In the genomic region with DNA sequence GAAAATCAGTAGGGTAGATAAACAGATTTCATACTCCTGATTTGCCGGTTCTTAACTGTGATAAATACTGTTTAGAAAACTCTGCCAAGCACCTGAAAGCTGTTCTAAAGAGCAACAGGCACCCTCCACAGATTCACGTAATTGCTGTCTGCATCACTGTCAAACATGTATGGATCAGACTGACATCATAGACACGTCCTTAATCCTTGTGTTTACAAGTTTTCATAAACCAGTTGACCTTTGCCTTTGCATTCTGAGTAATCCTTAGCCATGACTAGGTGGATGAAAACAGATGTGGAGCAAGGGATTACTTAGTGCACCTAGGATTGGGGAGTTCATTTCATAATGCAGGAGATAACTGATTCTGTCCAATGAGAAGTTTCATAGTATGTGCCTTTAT, we compare ENCODE assay signal across 1 cellular context.
A peak's percentile ranks its signal among the peaks of the same experiment; 100 is the strongest.
TF ChIP-seq lines count a peak whose summit lies in the region.

No MANE protein-coding gene starts in this region.

TF ChIP-seq in IMR-90, 13 proteins besides CTCF, POLR2A, EP300 and RAD21:
- TF ChIP-seq MAZ (IDR thresholded peaks at IDR 0.05; ENCODE audit: borderline replicate concordance, low read depth, low read length) (no peak), RFX5 (IDR thresholded peaks at IDR 0.05; ENCODE audit: low read depth, low read length) (no peak), RCOR1 (IDR thresholded peaks at IDR 0.05; ENCODE audit: insufficient replicate concordance, low read length) (peak; percentile 55), BHLHE40 (IDR thresholded peaks at IDR 0.05; ENCODE audit: low read depth, low read length) (no peak), MXI1 (IDR thresholded peaks at IDR 0.05; ENCODE audit: borderline replicate concordance, low read depth, low read length) (no peak), SMC3 (IDR thresholded peaks at IDR 0.05; ENCODE audit: low read depth, low read length) (no peak), NFE2L2 (IDR thresholded peaks at IDR 0.05; ENCODE audit: low read depth, low read length) (no peak), FOS (IDR thresholded peaks at IDR 0.05; ENCODE audit: low read depth, low read length) (0 out of 2 replicates have a peak, but pooled peaks have one; percentile 19), CHD1 (IDR thresholded peaks at IDR 0.05; ENCODE audit: low read depth, low read length) (no peak), MAFK (IDR thresholded peaks at IDR 0.05; ENCODE audit: low read depth, low read length) (no peak), CEBPB (IDR thresholded peaks at IDR 0.05; ENCODE audit: low read depth, low read length) (peak; percentile 23; the same call in 1 of the 2 replicates)
- TF ChIP-seq, protein P1, sequence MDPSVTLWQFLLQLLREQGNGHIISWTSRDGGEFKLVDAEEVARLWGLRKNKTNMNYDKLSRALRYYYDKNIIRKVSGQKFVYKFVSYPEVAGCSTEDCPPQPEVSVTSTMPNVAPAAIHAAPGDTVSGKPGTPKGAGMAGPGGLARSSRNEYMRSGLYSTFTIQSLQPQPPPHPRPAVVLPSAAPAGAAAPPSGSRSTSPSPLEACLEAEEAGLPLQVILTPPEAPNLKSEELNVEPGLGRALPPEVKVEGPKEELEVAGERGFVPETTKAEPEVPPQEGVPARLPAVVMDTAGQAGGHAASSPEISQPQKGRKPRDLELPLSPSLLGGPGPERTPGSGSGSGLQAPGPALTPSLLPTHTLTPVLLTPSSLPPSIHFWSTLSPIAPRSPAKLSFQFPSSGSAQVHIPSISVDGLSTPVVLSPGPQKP (IDR thresholded peaks at IDR 0.05; ENCODE audit: borderline replicate concordance, low read depth, low read length): no peak
- TF ChIP-seq, protein P2, sequence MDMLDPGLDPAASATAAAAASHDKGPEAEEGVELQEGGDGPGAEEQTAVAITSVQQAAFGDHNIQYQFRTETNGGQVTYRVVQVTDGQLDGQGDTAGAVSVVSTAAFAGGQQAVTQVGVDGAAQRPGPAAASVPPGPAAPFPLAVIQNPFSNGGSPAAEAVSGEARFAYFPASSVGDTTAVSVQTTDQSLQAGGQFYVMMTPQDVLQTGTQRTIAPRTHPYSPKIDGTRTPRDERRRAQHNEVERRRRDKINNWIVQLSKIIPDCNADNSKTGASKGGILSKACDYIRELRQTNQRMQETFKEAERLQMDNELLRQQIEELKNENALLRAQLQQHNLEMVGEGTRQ (IDR thresholded peaks at IDR 0.05; ENCODE audit: low read depth, low read length): no peak
